ENCODE assay signal across 9 cellular contexts in the genomic region with DNA sequence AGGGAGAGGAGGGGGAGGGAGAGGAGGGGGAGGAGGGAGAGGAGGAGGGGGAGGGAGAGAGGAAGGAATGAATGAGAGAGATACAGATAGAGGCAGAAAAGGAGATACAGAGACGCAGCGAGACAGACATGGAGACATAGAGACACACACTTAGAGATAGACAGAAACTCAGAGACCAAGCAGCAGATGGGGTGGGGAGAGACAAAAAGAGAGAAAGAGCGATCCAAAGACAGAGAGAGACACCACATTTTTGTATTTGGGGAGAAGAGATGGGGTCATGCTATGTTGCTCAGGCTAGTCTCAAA. TPM values are rescaled to one million over a fixed set of nuclear protein-coding genes. Genes with fewer than 3 reads are reported as not detected.
A peak's percentile ranks its signal among the peaks of the same experiment; 100 is the strongest.
DNase-seq lines count a peak whose midpoint lies in the region; TF ChIP-seq lines count a peak whose summit lies in the region.
"Had no signal": no experiment of that assay in that cellular context is flagged by ENCODE, and none has a peak within 500 bp of the region (broad histone marks: within the 10 kb centered on the region; RNA-seq: fewer than 3 reads in every experiment).

No MANE protein-coding gene starts in this region.

- CTCF ChIA-PET in Calu3 (lab: Charles Lee), result interaction anchor here (0.6 to 2.4 kb wide), 10 partner anchors 9 to 346 kb away, joined by 3 to 13 read pairs (median 5); a partner anchor contains a TSS

- H3K36me3 Mint-ChIP-seq in Calu3 (ENCODE audit: insufficient read depth, unreplicated experiment) (peaks cover 6% of the 10 kb centered on the region), brain (no peaks in the 10 kb centered on the region), nephron (ENCODE audit: low read depth) (no peaks in the 10 kb centered on the region)

- peak overlapping the region; percentile 17 for H3K27ac ChIP-seq in KOPT-K1 (ENCODE audit: low read depth, low read length, poor library complexity, severe bottlenecking)

- intact Hi-C loops in Calu3 (cut with micrococcal nuclease; ENCODE audit: unreplicated experiment), result no loop called here

- H3K36me3 ChIP-seq in KOPT-K1 (ENCODE audit: insufficient read depth, low read length), result no peaks in the 10 kb centered on the region
- H3K36me3 ChIP-seq: left lung had no signal

- TF ChIP-seq CTCF in Calu3 (IDR thresholded peaks at IDR 0.05; ENCODE audit: unreplicated experiment) (no peak), brain (conservative IDR thresholded peaks at IDR 0.05) (no peak), nephron (IDR thresholded peaks at IDR 0.05; ENCODE audit: unreplicated experiment in 3 of 3) (no peak)

- H3K4me3 Mint-ChIP-seq in Calu3 (ENCODE audit: low read depth, unreplicated experiment) (peak overlapping the region; percentile 55), brain (peak overlapping the region; percentile 36 to 92 (median 82)), nephron (peak overlapping the region; percentile 42 to 92 (median 58))

- no peaks in the 10 kb centered on the region for H3K9me3 ChIP-seq in KOPT-K1 (ENCODE audit: insufficient read depth, low read length, poor library complexity, severe bottlenecking)
- H3K9me3 ChIP-seq: left lung had no signal

- peaks cover 52% of the 10 kb centered on the region for H3K27me3 Mint-ChIP-seq in Calu3 (ENCODE audit: unreplicated experiment)
- H3K27me3 Mint-ChIP-seq in brain, result peaks cover 7% of the 10 kb centered on the region
- no peaks in the 10 kb centered on the region for H3K27me3 Mint-ChIP-seq in nephron (ENCODE audit: low read depth)

- no TSS peak for BruUV-seq in Calu3 (replicated peaks; lab: Mats Ljungman, UMichigan)

- H3K27ac Mint-ChIP-seq in Calu3 (ENCODE audit: unreplicated experiment) (no peak overlapping the region), brain (peak overlapping the region; percentile 13 to 88 (median 77)), nephron (peak overlapping the region; percentile 58 to 91 (median 78))

- H3K4me1 Mint-ChIP-seq in Calu3 (ENCODE audit: low read depth, unreplicated experiment), result peaks cover 19% of the 10 kb centered on the region
- peaks cover 31% of the 10 kb centered on the region for H3K4me1 Mint-ChIP-seq in brain
- H3K4me1 Mint-ChIP-seq in nephron, result peaks cover 32% of the 10 kb centered on the region

- DNase-seq in Calu3 (no peak), cerebellar nuclear complex (lab: John Stamatoyannopoulos, UW) (no peak), putamen (ENCODE audit: low spot score) (no peak), HuH-7.5 (ENCODE audit: low spot score) (no peak)
- DNase-seq in stimulated activated CD4-positive, alpha-beta T cell treated with anti-CD3 and anti-CD28 coated beads, Interleukin-12 subunit alpha, Interleukin-12 subunit beta, amount 100 ng/mL, for 4 hours, result no peak

- H3K9me3 Mint-ChIP-seq in Calu3 (ENCODE audit: low read depth, unreplicated experiment), result no peaks in the 10 kb centered on the region
- H3K9me3 Mint-ChIP-seq in brain, result peaks cover 0 to 6% (median 3%) of the 10 kb centered on the region in 5 experiments
- H3K9me3 Mint-ChIP-seq in nephron, result no peaks in the 10 kb centered on the region

RNA-seq across cellular contexts. Expression of a gene that starts 0.9 kb away (rescaled TPM):
- total RNA-seq in Calu3 (2022), result 2.1 and 5.1 TPM in 2 replicates
- polyA plus RNA-seq in brain (ENCODE audit: insufficient read depth, low read depth, low replicate concordance), result 189 TPM

RNA-seq across cellular contexts. Expression of a gene that starts 9.7 kb away (rescaled TPM):
- 4.3 and 4.9 TPM in 2 replicates for total RNA-seq in Calu3 (2022)
- 53.2 TPM for polyA plus RNA-seq in brain (ENCODE audit: insufficient read depth, low read depth, low replicate concordance)

RNA-seq across cellular contexts. Expression of a gene that starts 26.0 kb away (rescaled TPM):
- total RNA-seq in Calu3 (2022), result 0.57 and 0.66 TPM in 2 replicates
- polyA plus RNA-seq in brain (ENCODE audit: insufficient read depth, low read depth, low replicate concordance), result 0.78 TPM

RNA-seq across cellular contexts. Expression of a gene that starts 27.6 kb away (rescaled TPM):
- total RNA-seq in Calu3 (2022), result 20.5 and 24.2 TPM in 2 replicates
- 45.7 TPM for polyA plus RNA-seq in brain (ENCODE audit: insufficient read depth, low read depth, low replicate concordance)

RNA-seq across cellular contexts. Expression of a gene that starts 27.9 kb away (rescaled TPM):
- total RNA-seq in Calu3 (2022), result 1,224 and 1,339 TPM in 2 replicates
- 3,254 TPM for polyA plus RNA-seq in brain (ENCODE audit: insufficient read depth, low read depth, low replicate concordance)
